ENCODE assay signal across 15 cellular contexts in the genomic region with DNA sequence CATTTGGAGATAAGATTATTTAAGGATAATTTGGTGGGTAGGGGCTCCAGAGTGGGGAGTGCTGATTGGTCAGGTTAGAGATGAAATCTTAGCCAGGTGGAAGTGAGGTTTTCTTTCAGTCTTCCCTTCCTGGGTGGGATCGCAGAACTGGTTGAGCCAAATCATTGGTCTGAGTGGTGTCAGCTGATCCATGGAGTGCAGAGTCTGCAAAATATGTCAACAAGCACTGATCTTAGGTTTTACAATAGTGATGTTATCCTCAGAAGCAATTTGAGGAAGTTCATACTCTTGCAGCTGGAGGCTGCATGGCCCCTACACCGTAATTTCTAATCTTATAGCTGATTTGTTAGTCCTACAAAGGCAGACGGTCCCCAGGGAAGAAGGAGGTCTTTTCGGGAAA.
DNase-seq lines count a peak whose midpoint lies in the region; ATAC-seq, FAIRE-seq and TF ChIP-seq lines count a peak whose summit lies in the region.
"Had no signal": no experiment of that assay in that cellular context is flagged by ENCODE, and none has a peak within 500 bp of the region (broad histone marks: within the 10 kb centered on the region; RNA-seq: fewer than 3 reads in every experiment).

No MANE protein-coding gene starts in this region.

- no peak for ATAC-seq in HG02938 (IDR thresholded peaks at IDR 0.05; ENCODE audit: unreplicated experiment)
- no peak for ATAC-seq in HG03457 (IDR thresholded peaks at IDR 0.05; ENCODE audit: unreplicated experiment)
- ATAC-seq: GM12878 had no signal

- TF ChIP-seq CTCF in H1 (IDR thresholded peaks at IDR 0.05; ENCODE audit: control extremely low read depth in 1 of 3, insufficient read depth in 1 of 3, low read depth in 1 of 3, low read length in 3 of 3) (no peak), OCI-LY7 (conservative IDR thresholded peaks at IDR 0.05; ENCODE audit: low read length) (no peak)

- H2AFZ ChIP-seq in H1 (ENCODE audit: low read length) (peak overlapping the region; percentile 88), neuronal stem cell (ENCODE audit: low read length) (peak overlapping the region; percentile 25), OCI-LY7 (ENCODE audit: low read length) (no peak overlapping the region)
- H2AFZ ChIP-seq: GM23248 had no signal

- H2BK120ac ChIP-seq in H1 (replicated peaks; ENCODE audit: low read depth, low read length), result no peak overlapping the region
- H2BK120ac ChIP-seq in neuronal stem cell (ENCODE audit: low read depth, low read length), result no peak overlapping the region

- H4K91ac ChIP-seq in H1 (replicated peaks; ENCODE audit: insufficient read length, low read length), result no peak overlapping the region
- H4K91ac ChIP-seq in neuronal stem cell (ENCODE audit: low read depth, low read length, poor library complexity), result no peak overlapping the region

- H3K18ac ChIP-seq in H1 (ENCODE audit: extremely low read depth, low read length) (no peak overlapping the region), neuronal stem cell (ENCODE audit: low read length) (no peak overlapping the region)

- POLR2A ChIA-PET in H1 (lab: Charles Lee; ENCODE audit: partially characterized antibody) (no interaction called here), OCI-LY7 (lab: Charles Lee) (no interaction called here)

- H2AK5ac ChIP-seq in H1 (ENCODE audit: low read depth, low read length) (no peak overlapping the region), neuronal stem cell (ENCODE audit: low read depth, low read length) (no peak overlapping the region)

- H3K14ac ChIP-seq in H1 (ENCODE audit: insufficient read length) (no peak overlapping the region), neuronal stem cell (ENCODE audit: low read length) (no peak overlapping the region)

- TF ChIP-seq POLR2A in H1 (IDR thresholded peaks at IDR 0.05; ENCODE audit: control extremely low read depth in 1 of 2, low read depth in 2 of 2, low read length in 2 of 2), result no peak

- CTCF ChIA-PET in H1 (lab: Charles Lee; ENCODE audit: partially characterized antibody) (no interaction called here), OCI-LY7 (lab: Charles Lee; ENCODE audit: unreplicated experiment) (no interaction called here)

- H3K36me3 ChIP-seq in H1 (ENCODE audit: control insufficient read depth in 2 of 4, insufficient read depth in 4 of 4, low read length in 3 of 4) (no peaks in the 10 kb centered on the region), neuronal stem cell (replicated peaks in 1 of 2; ENCODE audit: control insufficient read depth in 2 of 2, insufficient read depth in 2 of 2, low read length in 2 of 2) (no peaks in the 10 kb centered on the region), OCI-LY7 (ENCODE audit: insufficient read depth, low read length) (no peaks in the 10 kb centered on the region)

- H3K27me3 ChIP-seq in H1 (replicated peaks in 1 of 4; ENCODE audit: control insufficient read depth in 3 of 4, extremely low read depth in 1 of 4, insufficient read depth in 3 of 4, low read length in 3 of 4), result no peaks in the 10 kb centered on the region
- no peaks in the 10 kb centered on the region for H3K27me3 ChIP-seq in neuronal stem cell (ENCODE audit: control insufficient read depth in 3 of 3, insufficient read depth in 3 of 3, low read depth in 1 of 3, low read length in 3 of 3)

- H3K4me1 ChIP-seq in H1 (replicated peaks in 1 of 4; ENCODE audit: control insufficient read depth in 3 of 4, insufficient read depth in 4 of 4, low read length in 3 of 4) (no peaks in the 10 kb centered on the region), neuronal stem cell (ENCODE audit: control insufficient read depth in 2 of 2, insufficient read depth in 1 of 2, low read depth in 1 of 2, low read length in 2 of 2) (no peaks in the 10 kb centered on the region), OCI-LY7 (ENCODE audit: insufficient read depth, low read length, poor library complexity, severe bottlenecking) (no peaks in the 10 kb centered on the region)

- no peak overlapping the region for H3K23ac ChIP-seq in H1 (ENCODE audit: insufficient read length)
- no peak overlapping the region for H3K23ac ChIP-seq in neuronal stem cell (ENCODE audit: low read depth, low read length, poor library complexity)

- FAIRE-seq in H1 (lab: Jason Lieb, UNC), result no peak
- FAIRE-seq: A204.1, GM12878, GM18507 had no signal

- H3K9ac ChIP-seq in H1 (replicated peaks in 1 of 4; ENCODE audit: extremely low read depth in 1 of 4, low read depth in 3 of 4, low read length in 3 of 4), result no peak overlapping the region
- H3K9ac ChIP-seq in neuronal stem cell (ENCODE audit: low read depth, low read length, poor library complexity), result no peak overlapping the region
- H3K9ac ChIP-seq: GM23248 had no signal

- H3K9me2 ChIP-seq in OCI-LY7 (ENCODE audit: insufficient read depth, low read length), result no peaks in the 10 kb centered on the region

- H3K4ac ChIP-seq in H1 (replicated peaks; ENCODE audit: insufficient read length, low read depth, low read length) (no peak overlapping the region), neuronal stem cell (ENCODE audit: low read length) (no peak overlapping the region)

- peak; percentile 19 for DNase-seq in MV-4-11 (lab: John Stamatoyannopoulos, UW)
- peak; percentile 2 for DNase-seq in RPMI8226
- no peak for DNase-seq in H1 (ENCODE audit: low read depth in 1 of 2, low spot score in 2 of 2)
- no peak for DNase-seq in neuronal stem cell (ENCODE audit: low spot score)
- DNase-seq in OCI-LY7 (ENCODE audit: low spot score), result no peak
- DNase-seq: C1 segment of cervical spinal cord; CD4-positive, alpha-beta memory T cell; DMS79; GM23248; H9 had no signal

- no TSS peak for BruUV-seq in OCI-LY7 (replicated peaks; lab: Mats Ljungman, UMichigan)

- H3K79me2 ChIP-seq in H1 (ENCODE audit: control insufficient read depth in 1 of 2, insufficient read depth in 2 of 2, low read length in 2 of 2) (no peaks in the 10 kb centered on the region), OCI-LY7 (ENCODE audit: insufficient read depth, low read depth, low read length) (no peaks in the 10 kb centered on the region)

- H3K4me3 ChIP-seq in H1 (ENCODE audit: extremely low read depth in 1 of 4, insufficient read depth in 2 of 4, low read depth in 3 of 4, low read length in 4 of 4) (no peak overlapping the region), neuronal stem cell (ENCODE audit: low read length in 2 of 2) (no peak overlapping the region), OCI-LY7 (ENCODE audit: low read depth, low read length, poor library complexity, severe bottlenecking) (no peak overlapping the region)
- H3K4me3 ChIP-seq: GM12878, GM23248 had no signal

- H2BK5ac ChIP-seq in H1 (ENCODE audit: low read depth, low read length) (no peak overlapping the region), neuronal stem cell (ENCODE audit: low read length) (no peak overlapping the region)

- H3K9me3 ChIP-seq in H1 (ENCODE audit: insufficient read depth in 2 of 2, low read depth in 1 of 2, low read length in 1 of 2) (no peaks in the 10 kb centered on the region), neuronal stem cell (replicated peaks in 1 of 2; ENCODE audit: control insufficient read depth in 2 of 2, insufficient read depth in 1 of 2, low read depth in 1 of 2, low read length in 2 of 2) (no peaks in the 10 kb centered on the region), OCI-LY7 (ENCODE audit: low read length) (no peaks in the 10 kb centered on the region)

- H3K79me1 ChIP-seq in H1 (ENCODE audit: low read depth, low read length), result no peaks in the 10 kb centered on the region
- H3K79me1 ChIP-seq in neuronal stem cell (ENCODE audit: low read depth, low read length), result no peaks in the 10 kb centered on the region

- H4K20me1 ChIP-seq in H1 (replicated peaks in 1 of 2; ENCODE audit: control insufficient read depth in 1 of 2, insufficient read depth in 2 of 2, low read length in 2 of 2) (no peaks in the 10 kb centered on the region), OCI-LY7 (ENCODE audit: insufficient read depth, low read length) (no peaks in the 10 kb centered on the region)

- no peak overlapping the region for H4K5ac ChIP-seq in H1 (ENCODE audit: insufficient read length, low read depth, low read length)

- no peak for TF ChIP-seq EP300 in H1 (IDR thresholded peaks at IDR 0.05; ENCODE audit: borderline replicate concordance in 1 of 2, low read depth in 2 of 2, low read length in 2 of 2)

- H3K4me2 ChIP-seq in H1 (ENCODE audit: insufficient read depth in 1 of 2, low read depth in 2 of 2, low read length in 2 of 2) (no peak overlapping the region), neuronal stem cell (ENCODE audit: insufficient read depth, low read length, poor library complexity, severe bottlenecking) (no peak overlapping the region), OCI-LY7 (ENCODE audit: low read length) (no peak overlapping the region)

- no peak overlapping the region for H3K56ac ChIP-seq in H1 (replicated peaks; ENCODE audit: insufficient read length, low read depth, low read length)

- H4K8ac ChIP-seq in H1 (ENCODE audit: extremely low read depth, insufficient read depth, low read length), result no peak overlapping the region
- no peak overlapping the region for H4K8ac ChIP-seq in neuronal stem cell (ENCODE audit: low read depth, low read length)

- H3K27ac ChIP-seq in H1 (ENCODE audit: low read depth, low read length) (no peak overlapping the region), neuronal stem cell (replicated peaks; ENCODE audit: low read length) (no peak overlapping the region), OCI-LY7 (ENCODE audit: low read depth, low read length, poor library complexity, severe bottlenecking) (no peak overlapping the region)
- H3K27ac ChIP-seq: GM23248 had no signal

- no peak overlapping the region for H2BK15ac ChIP-seq in H1 (ENCODE audit: low read length)
- H2BK15ac ChIP-seq in neuronal stem cell (ENCODE audit: low read length), result no peak overlapping the region

- no peak overlapping the region for H2BK20ac ChIP-seq in H1 (ENCODE audit: low read length)

- intact Hi-C loops in OCI-LY7 (cut with micrococcal nuclease; ENCODE audit: unreplicated experiment), result no loop called here

- WGBS in H1 (ENCODE audit: extremely low coverage in 1 of 2, insufficient coverage in 1 of 2, insufficient read length in 1 of 2, insufficient replicate concordance in 2 of 2, low coverage in 1 of 2, low lambda C conversion rate in 2 of 2, missing lambda C conversion rate in 1 of 2), 2 experiments, result 89% methylated on average over 4 of the region's 4 CpGs; no CpG with 5 or more reads in 1 of the 2 experiments
- WGBS in neuronal stem cell (ENCODE audit: extremely low coverage in 2 of 2, insufficient read length in 2 of 2, insufficient replicate concordance in 1 of 2), 2 donors, result no CpG with 5 or more reads among the region's 4 CpGs

- H3K23me2 ChIP-seq in H1 (ENCODE audit: low read depth, low read length), result no peaks in the 10 kb centered on the region

- H2BK12ac ChIP-seq in H1 (ENCODE audit: low read depth, low read length) (no peak overlapping the region), neuronal stem cell (ENCODE audit: low read length) (no peak overlapping the region)

- TF ChIP-seq RAD21 in H1 (IDR thresholded peaks at IDR 0.05 in 1 of 2, conservative IDR thresholded peaks at IDR 0.05 in 1 of 2; ENCODE audit: low read depth in 2 of 2, low read length in 2 of 2), result no peak

TF ChIP-seq in H1, 55 proteins besides CTCF, POLR2A, EP300 and RAD21 (continues in another document):
- TF ChIP-seq SIN3A (conservative IDR thresholded peaks at IDR 0.05 in 1 of 2, IDR thresholded peaks at IDR 0.05 in 1 of 2; ENCODE audit: low read depth in 1 of 2, low read length in 2 of 2) (no peak), NRF1 (IDR thresholded peaks at IDR 0.05; ENCODE audit: low read depth, low read length) (no peak), EZH2 (IDR thresholded peaks at IDR 0.05; ENCODE audit: low read depth, low read length, severe bottlenecking) (no peak)

Comparison
In these comparisons a context has a peak if more than half of its experiments do, and no peak if none do; other contexts are left out.
1. DNase-seq: peak in MV-4-11 (single experiment) and RPMI8226 (single experiment); none in H1 (0 of 2), neuronal stem cell (single experiment) and OCI-LY7 (single experiment).